ENCODE assay signal across 1 cellular context in the genomic region with DNA sequence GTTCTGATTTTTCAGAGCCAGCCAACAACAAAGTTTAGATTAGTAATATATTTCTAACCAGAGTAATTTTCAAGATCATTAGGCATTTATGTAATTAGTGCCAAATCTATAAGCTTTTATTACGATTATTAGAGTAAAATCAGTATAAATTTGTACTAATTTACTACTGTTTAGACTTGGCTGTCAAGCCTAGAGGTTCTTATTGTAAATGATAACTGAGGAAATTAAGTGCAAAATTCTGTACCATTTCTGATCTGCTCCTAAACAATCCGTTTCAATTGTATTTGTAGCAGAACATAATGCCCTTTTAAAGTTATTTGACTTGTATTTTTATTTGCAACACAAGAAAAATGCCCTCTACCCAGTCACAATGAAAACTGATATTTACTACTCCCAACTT.
TF ChIP-seq lines count a peak whose summit lies in the region.

No MANE protein-coding gene starts in this region.

TF ChIP-seq in H1, 55 proteins besides CTCF, POLR2A, EP300 and RAD21:
- TF ChIP-seq KDM4A (IDR thresholded peaks at IDR 0.05; ENCODE audit: low read depth, low read length, severe bottlenecking) (no peak), CHD2 (IDR thresholded peaks at IDR 0.05; ENCODE audit: low read length) (no peak), TBP (IDR thresholded peaks at IDR 0.05; ENCODE audit: low read depth, low read length) (no peak), ASH2L (IDR thresholded peaks at IDR 0.05; ENCODE audit: low read length) (no peak), NRF1 (IDR thresholded peaks at IDR 0.05; ENCODE audit: low read depth, low read length) (no peak), RXRA (IDR thresholded peaks at IDR 0.05; ENCODE audit: insufficient read depth, low read depth, low read length) (no peak), SRF (IDR thresholded peaks at IDR 0.05; ENCODE audit: low read depth, low read length) (no peak), TAF7 (optimal IDR thresholded peaks at IDR 0.05; ENCODE audit: borderline replicate concordance, low read depth, low read length) (no peak), ZNF274 (IDR thresholded peaks at IDR 0.05; ENCODE audit: borderline replicate concordance, extremely low read depth, low read length) (no peak), SIRT6 (IDR thresholded peaks at IDR 0.05; ENCODE audit: low read length) (no peak), RBBP5 (IDR thresholded peaks at IDR 0.05; ENCODE audit: borderline replicate concordance, low read depth, low read length) (no peak), EGR1 (IDR thresholded peaks at IDR 0.05; ENCODE audit: borderline replicate concordance, low read depth, low read length) (no peak), CHD1 (IDR thresholded peaks at IDR 0.05; ENCODE audit: low read depth, low read length) (no peak), POLR2AphosphoS5 (IDR thresholded peaks at IDR 0.05; ENCODE audit: low read depth, low read length) (no peak), SP1 (IDR thresholded peaks at IDR 0.05; ENCODE audit: low read depth, low read length) (no peak), CBX8 (IDR thresholded peaks at IDR 0.05; ENCODE audit: borderline replicate concordance, low read depth, low read length) (no peak), SUZ12 (IDR thresholded peaks at IDR 0.05; ENCODE audit: low read length) (no peak)
- TF ChIP-seq, protein P1, sequence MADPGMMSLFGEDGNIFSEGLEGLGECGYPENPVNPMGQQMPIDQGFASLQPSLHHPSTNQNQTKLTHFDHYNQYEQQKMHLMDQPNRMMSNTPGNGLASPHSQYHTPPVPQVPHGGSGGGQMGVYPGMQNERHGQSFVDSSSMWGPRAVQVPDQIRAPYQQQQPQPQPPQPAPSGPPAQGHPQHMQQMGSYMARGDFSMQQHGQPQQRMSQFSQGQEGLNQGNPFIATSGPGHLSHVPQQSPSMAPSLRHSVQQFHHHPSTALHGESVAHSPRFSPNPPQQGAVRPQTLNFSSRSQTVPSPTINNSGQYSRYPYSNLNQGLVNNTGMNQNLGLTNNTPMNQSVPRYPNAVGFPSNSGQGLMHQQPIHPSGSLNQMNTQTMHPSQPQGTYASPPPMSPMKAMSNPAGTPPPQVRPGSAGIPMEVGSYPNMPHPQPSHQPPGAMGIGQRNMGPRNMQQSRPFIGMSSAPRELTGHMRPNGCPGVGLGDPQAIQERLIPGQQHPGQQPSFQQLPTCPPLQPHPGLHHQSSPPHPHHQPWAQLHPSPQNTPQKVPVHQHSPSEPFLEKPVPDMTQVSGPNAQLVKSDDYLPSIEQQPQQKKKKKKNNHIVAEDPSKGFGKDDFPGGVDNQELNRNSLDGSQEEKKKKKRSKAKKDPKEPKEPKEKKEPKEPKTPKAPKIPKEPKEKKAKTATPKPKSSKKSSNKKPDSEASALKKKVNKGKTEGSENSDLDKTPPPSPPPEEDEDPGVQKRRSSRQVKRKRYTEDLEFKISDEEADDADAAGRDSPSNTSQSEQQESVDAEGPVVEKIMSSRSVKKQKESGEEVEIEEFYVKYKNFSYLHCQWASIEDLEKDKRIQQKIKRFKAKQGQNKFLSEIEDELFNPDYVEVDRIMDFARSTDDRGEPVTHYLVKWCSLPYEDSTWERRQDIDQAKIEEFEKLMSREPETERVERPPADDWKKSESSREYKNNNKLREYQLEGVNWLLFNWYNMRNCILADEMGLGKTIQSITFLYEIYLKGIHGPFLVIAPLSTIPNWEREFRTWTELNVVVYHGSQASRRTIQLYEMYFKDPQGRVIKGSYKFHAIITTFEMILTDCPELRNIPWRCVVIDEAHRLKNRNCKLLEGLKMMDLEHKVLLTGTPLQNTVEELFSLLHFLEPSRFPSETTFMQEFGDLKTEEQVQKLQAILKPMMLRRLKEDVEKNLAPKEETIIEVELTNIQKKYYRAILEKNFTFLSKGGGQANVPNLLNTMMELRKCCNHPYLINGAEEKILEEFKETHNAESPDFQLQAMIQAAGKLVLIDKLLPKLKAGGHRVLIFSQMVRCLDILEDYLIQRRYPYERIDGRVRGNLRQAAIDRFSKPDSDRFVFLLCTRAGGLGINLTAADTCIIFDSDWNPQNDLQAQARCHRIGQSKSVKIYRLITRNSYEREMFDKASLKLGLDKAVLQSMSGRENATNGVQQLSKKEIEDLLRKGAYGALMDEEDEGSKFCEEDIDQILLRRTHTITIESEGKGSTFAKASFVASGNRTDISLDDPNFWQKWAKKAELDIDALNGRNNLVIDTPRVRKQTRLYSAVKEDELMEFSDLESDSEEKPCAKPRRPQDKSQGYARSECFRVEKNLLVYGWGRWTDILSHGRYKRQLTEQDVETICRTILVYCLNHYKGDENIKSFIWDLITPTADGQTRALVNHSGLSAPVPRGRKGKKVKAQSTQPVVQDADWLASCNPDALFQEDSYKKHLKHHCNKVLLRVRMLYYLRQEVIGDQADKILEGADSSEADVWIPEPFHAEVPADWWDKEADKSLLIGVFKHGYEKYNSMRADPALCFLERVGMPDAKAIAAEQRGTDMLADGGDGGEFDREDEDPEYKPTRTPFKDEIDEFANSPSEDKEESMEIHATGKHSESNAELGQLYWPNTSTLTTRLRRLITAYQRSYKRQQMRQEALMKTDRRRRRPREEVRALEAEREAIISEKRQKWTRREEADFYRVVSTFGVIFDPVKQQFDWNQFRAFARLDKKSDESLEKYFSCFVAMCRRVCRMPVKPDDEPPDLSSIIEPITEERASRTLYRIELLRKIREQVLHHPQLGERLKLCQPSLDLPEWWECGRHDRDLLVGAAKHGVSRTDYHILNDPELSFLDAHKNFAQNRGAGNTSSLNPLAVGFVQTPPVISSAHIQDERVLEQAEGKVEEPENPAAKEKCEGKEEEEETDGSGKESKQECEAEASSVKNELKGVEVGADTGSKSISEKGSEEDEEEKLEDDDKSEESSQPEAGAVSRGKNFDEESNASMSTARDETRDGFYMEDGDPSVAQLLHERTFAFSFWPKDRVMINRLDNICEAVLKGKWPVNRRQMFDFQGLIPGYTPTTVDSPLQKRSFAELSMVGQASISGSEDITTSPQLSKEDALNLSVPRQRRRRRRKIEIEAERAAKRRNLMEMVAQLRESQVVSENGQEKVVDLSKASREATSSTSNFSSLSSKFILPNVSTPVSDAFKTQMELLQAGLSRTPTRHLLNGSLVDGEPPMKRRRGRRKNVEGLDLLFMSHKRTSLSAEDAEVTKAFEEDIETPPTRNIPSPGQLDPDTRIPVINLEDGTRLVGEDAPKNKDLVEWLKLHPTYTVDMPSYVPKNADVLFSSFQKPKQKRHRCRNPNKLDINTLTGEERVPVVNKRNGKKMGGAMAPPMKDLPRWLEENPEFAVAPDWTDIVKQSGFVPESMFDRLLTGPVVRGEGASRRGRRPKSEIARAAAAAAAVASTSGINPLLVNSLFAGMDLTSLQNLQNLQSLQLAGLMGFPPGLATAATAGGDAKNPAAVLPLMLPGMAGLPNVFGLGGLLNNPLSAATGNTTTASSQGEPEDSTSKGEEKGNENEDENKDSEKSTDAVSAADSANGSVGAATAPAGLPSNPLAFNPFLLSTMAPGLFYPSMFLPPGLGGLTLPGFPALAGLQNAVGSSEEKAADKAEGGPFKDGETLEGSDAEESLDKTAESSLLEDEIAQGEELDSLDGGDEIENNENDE (IDR thresholded peaks at IDR 0.05; ENCODE audit: insufficient replicate concordance, low read length) = no peak
- TF ChIP-seq, protein P2, sequence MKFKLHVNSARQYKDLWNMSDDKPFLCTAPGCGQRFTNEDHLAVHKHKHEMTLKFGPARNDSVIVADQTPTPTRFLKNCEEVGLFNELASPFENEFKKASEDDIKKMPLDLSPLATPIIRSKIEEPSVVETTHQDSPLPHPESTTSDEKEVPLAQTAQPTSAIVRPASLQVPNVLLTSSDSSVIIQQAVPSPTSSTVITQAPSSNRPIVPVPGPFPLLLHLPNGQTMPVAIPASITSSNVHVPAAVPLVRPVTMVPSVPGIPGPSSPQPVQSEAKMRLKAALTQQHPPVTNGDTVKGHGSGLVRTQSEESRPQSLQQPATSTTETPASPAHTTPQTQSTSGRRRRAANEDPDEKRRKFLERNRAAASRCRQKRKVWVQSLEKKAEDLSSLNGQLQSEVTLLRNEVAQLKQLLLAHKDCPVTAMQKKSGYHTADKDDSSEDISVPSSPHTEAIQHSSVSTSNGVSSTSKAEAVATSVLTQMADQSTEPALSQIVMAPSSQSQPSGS (IDR thresholded peaks at IDR 0.05; ENCODE audit: low read length) = no peak
- TF ChIP-seq, protein P3, sequence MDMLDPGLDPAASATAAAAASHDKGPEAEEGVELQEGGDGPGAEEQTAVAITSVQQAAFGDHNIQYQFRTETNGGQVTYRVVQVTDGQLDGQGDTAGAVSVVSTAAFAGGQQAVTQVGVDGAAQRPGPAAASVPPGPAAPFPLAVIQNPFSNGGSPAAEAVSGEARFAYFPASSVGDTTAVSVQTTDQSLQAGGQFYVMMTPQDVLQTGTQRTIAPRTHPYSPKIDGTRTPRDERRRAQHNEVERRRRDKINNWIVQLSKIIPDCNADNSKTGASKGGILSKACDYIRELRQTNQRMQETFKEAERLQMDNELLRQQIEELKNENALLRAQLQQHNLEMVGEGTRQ (IDR thresholded peaks at IDR 0.05; ENCODE audit: low read length) = no peak
